9 cellular contexts compared by ENCODE assay signal in the genomic region with DNA sequence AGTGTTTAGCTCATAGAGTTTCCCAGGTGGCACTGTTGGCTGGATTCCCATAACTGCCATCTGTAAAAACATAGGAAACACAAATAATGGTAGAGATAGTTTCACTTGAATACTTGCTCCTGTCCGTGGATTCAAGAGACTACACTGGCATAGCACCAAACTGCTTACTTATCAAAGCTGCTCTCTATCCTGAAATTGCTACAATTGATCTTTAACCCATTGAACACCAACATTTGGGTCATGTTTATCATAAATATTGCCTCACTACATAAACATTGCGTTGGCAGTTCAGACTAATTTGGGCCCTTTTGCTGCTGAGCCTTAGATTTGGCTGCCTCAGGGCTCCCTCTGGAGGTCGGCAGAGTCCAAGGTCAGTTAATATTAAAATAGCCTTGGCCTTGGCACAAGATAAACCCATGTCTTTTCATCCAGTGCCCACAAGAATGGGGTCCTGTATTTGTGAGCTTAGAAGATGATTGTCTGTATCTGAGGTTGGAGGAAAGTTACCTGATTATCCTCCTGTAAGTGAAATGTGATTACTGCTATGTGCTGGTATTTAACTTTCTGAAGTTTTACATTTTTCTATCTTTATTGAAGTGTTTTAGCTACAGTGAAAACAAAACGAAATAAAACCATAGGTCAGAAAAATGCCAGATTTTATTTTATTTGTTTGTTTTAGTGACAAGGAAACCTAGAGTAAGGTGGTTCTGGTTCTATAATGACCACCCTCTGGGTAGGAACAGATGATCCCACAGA. TPM values are rescaled to one million over a fixed set of nuclear protein-coding genes. Genes with fewer than 3 reads are reported as not detected.
A peak's percentile ranks its signal among the peaks of the same experiment; 100 is the strongest.
DNase-seq lines count a peak whose midpoint lies in the region; ATAC-seq and TF ChIP-seq lines count a peak whose summit lies in the region.
"Had no signal": no experiment of that assay in that cellular context is flagged by ENCODE, and none has a peak within 500 bp of the region (broad histone marks: within the 10 kb centered on the region; RNA-seq: fewer than 3 reads in every experiment).

No MANE protein-coding gene starts in this region.

- peak in 2 of 3 donors; percentile 1 to 4 for DNase-seq in stimulated activated CD4-positive, alpha-beta T cell treated with anti-CD3 and anti-CD28 coated beads, Interleukin-12 subunit alpha, Interleukin-12 subunit beta, amount 100 ng/mL, for 48 hours (ENCODE audit: low read depth in 2 of 3, low spot score in 1 of 3)
- DNase-seq in stimulated activated CD4-positive, alpha-beta T cell treated with anti-CD3 and anti-CD28 coated beads, Interleukin-12 subunit alpha, Interleukin-12 subunit beta, amount 100 ng/mL, for 4 hours: no peak
- DNase-seq in NCI-H2196 treated with DMSO at 0.1 percent for 48 hours (lab: John Stamatoyannopoulos, UW; ENCODE audit: unreplicated experiment) (peak; percentile 76), glomerular endothelial cell (ENCODE audit: extremely low read depth, low read depth, low spot score) (peak; percentile 22), pulmonary artery endothelial cell (ENCODE audit: low read depth, low spot score) (peak; percentile 13)
- DNase-seq in activated CD8-positive, alpha-beta T cell treated with anti-CD3 and anti-CD28 coated beads for 36 hours: peak; percentile 39

- no peaks in the 10 kb centered on the region for H3K36me3 Mint-ChIP-seq in activated CD8-positive, alpha-beta T cell treated with anti-CD3 and anti-CD28 coated beads for 36 hours (ENCODE audit: low read depth)

- intact Hi-C loops in activated CD8-positive, alpha-beta T cell treated with anti-CD3 and anti-CD28 coated beads for 36 hours (cut with micrococcal nuclease): loop anchor here (2.0 kb wide), 1 partner anchor 41 kb away; no protein-coding TSS in a partner anchor

- ATAC-seq in HG02981 (IDR thresholded peaks at IDR 0.05; ENCODE audit: unreplicated experiment) (peak; percentile 64), GM21423 (IDR thresholded peaks at IDR 0.05; ENCODE audit: unreplicated experiment) (no peak)
- peak; percentile 37 for ATAC-seq in activated CD8-positive, alpha-beta T cell treated with anti-CD3 and anti-CD28 coated beads for 36 hours

- CTCF ChIA-PET in activated CD8-positive, alpha-beta T cell treated with anti-CD3 and anti-CD28 coated beads for 36 hours (lab: Charles Lee): interaction anchor here (0.5 to 1.7 kb wide), 11 partner anchors 14 to 227 kb away, joined by 3 to 13 read pairs (median 4); no protein-coding TSS in a partner anchor

- no peak overlapping the region for H3K27ac Mint-ChIP-seq in activated CD8-positive, alpha-beta T cell treated with anti-CD3 and anti-CD28 coated beads for 36 hours
- H3K27ac Mint-ChIP-seq: dendritic cell treated with granulocyte-macrophage colony-stimulating factor and Interleukin-4, amounts not matched to agents 40 ng/mL and 50 ng/mL, for 4 days had no signal

- peak; percentile 42 for TF ChIP-seq CTCF in activated CD8-positive, alpha-beta T cell treated with anti-CD3 and anti-CD28 coated beads for 36 hours (IDR thresholded peaks at IDR 0.05)

- H3K9me3 Mint-ChIP-seq in activated CD8-positive, alpha-beta T cell treated with anti-CD3 and anti-CD28 coated beads for 36 hours: no peaks in the 10 kb centered on the region
- H3K9me3 Mint-ChIP-seq: dendritic cell treated with granulocyte-macrophage colony-stimulating factor and Interleukin-4, amounts not matched to agents 40 ng/mL and 50 ng/mL, for 4 days had no signal

- peaks cover 1% of the 10 kb centered on the region for H3K27me3 Mint-ChIP-seq in activated CD8-positive, alpha-beta T cell treated with anti-CD3 and anti-CD28 coated beads for 36 hours

- H3K4me3 Mint-ChIP-seq in activated CD8-positive, alpha-beta T cell treated with anti-CD3 and anti-CD28 coated beads for 36 hours: no peak overlapping the region
- H3K4me3 Mint-ChIP-seq: dendritic cell treated with granulocyte-macrophage colony-stimulating factor and Interleukin-4, amounts not matched to agents 40 ng/mL and 50 ng/mL, for 4 days had no signal

- POLR2A ChIA-PET in activated CD8-positive, alpha-beta T cell treated with anti-CD3 and anti-CD28 coated beads for 36 hours (lab: Charles Lee): no interaction called here

- peaks cover 6% of the 10 kb centered on the region for H3K4me1 Mint-ChIP-seq in activated CD8-positive, alpha-beta T cell treated with anti-CD3 and anti-CD28 coated beads for 36 hours (ENCODE audit: low read depth)

RNA-seq across cellular contexts. Expression of a gene that starts 4.0 kb away (rescaled TPM):
- not detected for total RNA-seq in activated CD8-positive, alpha-beta T cell treated with anti-CD3 and anti-CD28 coated beads for 36 hours
- total RNA-seq in glomerular endothelial cell (not detected in 2 replicates), pulmonary artery endothelial cell (not detected in 2 replicates)
